Comparison of ENCODE assay signal across 23 cellular contexts in genomic region chr12:93062100-93062419, GRCh38.
A peak's percentile ranks its signal among the peaks of the same experiment; 100 is the strongest.
DNase-seq lines count a peak whose midpoint lies in the region; ATAC-seq and TF ChIP-seq lines count a peak whose summit lies in the region.
"Had no signal": no experiment of that assay in that cellular context is flagged by ENCODE, and none has a peak within 500 bp of the region (broad histone marks: within the 10 kb centered on the region; RNA-seq: fewer than 3 reads in every experiment).

No MANE protein-coding gene starts in this region.

- no peak overlapping the region for H3K27ac Mint-ChIP-seq in CD4-positive, alpha-beta memory T cell
- H3K27ac Mint-ChIP-seq: activated CD4-positive, alpha-beta memory T cell treated with anti-CD3 and anti-CD28 coated beads for 36 hours; naive thymus-derived CD8-positive, alpha-beta T cell had no signal

- no peak overlapping the region for H3K4me3 Mint-ChIP-seq in CD4-positive, alpha-beta memory T cell
- H3K4me3 Mint-ChIP-seq: activated CD4-positive, alpha-beta memory T cell treated with anti-CD3 and anti-CD28 coated beads for 36 hours; immature natural killer cell; naive thymus-derived CD8-positive, alpha-beta T cell had no signal

- H3K9ac ChIP-seq in mesendoderm (ENCODE audit: low read length) (no peak overlapping the region), stomach smooth muscle (ENCODE audit: low read length in 2 of 2) (no peak overlapping the region)

- no peak overlapping the region for H4K8ac ChIP-seq in mesendoderm (ENCODE audit: low read depth, low read length)

- no peak overlapping the region for H3K4ac ChIP-seq in mesendoderm (ENCODE audit: low read depth, low read length)

- POLR2A ChIA-PET in CD4-positive, alpha-beta memory T cell (lab: Charles Lee; ENCODE audit: partially characterized antibody): no interaction called here

- WGBS in mesendoderm (ENCODE audit: extremely low coverage, insufficient coverage, low lambda C conversion rate): no CpG with 5 or more reads among the region's 6 CpGs

- no peak overlapping the region for H3K23ac ChIP-seq in mesendoderm (ENCODE audit: low read length)

- H3K36me3 ChIP-seq in left ventricle myocardium inferior (no peaks in the 10 kb centered on the region), mesendoderm (ENCODE audit: control insufficient read depth, insufficient read depth, low read length) (no peaks in the 10 kb centered on the region), stomach smooth muscle (ENCODE audit: control insufficient read depth in 2 of 2, insufficient read depth in 2 of 2, low read length in 2 of 2) (no peaks in the 10 kb centered on the region)
- no peaks in the 10 kb centered on the region for H3K36me3 ChIP-seq in CD4-positive, alpha-beta memory T cell (ENCODE audit: insufficient read depth, low read length)
- H3K36me3 ChIP-seq: esophagus squamous epithelium, HAP-1 had no signal

- H2BK120ac ChIP-seq in mesendoderm (ENCODE audit: low read depth, low read length): no peak overlapping the region

- H3K4me2 ChIP-seq in mesendoderm (ENCODE audit: low read length): no peak overlapping the region

- no peak overlapping the region for H2BK15ac ChIP-seq in mesendoderm (replicated peaks; ENCODE audit: low read depth)

- peaks cover 0 to 1% (median 0%) of the 10 kb centered on the region in 4 donors for H3K4me1 Mint-ChIP-seq in CD4-positive, alpha-beta memory T cell

- intact Hi-C loops in left ventricle myocardium inferior (cut with micrococcal nuclease): no loop called here
- intact Hi-C loops in Right ventricle myocardium inferior (cut with DNase I): loop anchor here (5.0 kb wide), 3 partner anchors 50 to 315 kb away; partner anchors contain the start of gene NUDT4
- intact Hi-C loops in CD4-positive, alpha-beta memory T cell (cut with micrococcal nuclease): no loop called here

- DNase-seq in left ventricle myocardium inferior (no peak), Right ventricle myocardium inferior (ENCODE audit: missing footprints) (no peak), NCI-H524 treated with DMSO at 0.1 percent for 48 hours (lab: John Stamatoyannopoulos, UW) (peak; percentile 83), mesendoderm (no peak), NCI-H526 (lab: John Stamatoyannopoulos, UW) (no peak)
- no peak for DNase-seq in CD4-positive, alpha-beta memory T cell
- no peak for DNase-seq in stimulated activated naive CD4-positive, alpha-beta T cell treated with Interleukin-2 at 50 U/mL for 16 hours (lab: John Stamatoyannopoulos, UW)
- DNase-seq: activated CD4-positive, alpha-beta memory T cell treated with anti-CD3 and anti-CD28 coated beads for 36 hours; activated CD4-positive, CD25-positive, alpha-beta regulatory T cell; activated CD8-positive, alpha-beta memory T cell treated with anti-CD3 and anti-CD28 coated beads, Interleukin-2, amount 50 U/mL, for 48 hours; activated naive CD4-positive, alpha-beta T cell treated with anti-CD3 and anti-CD28 coated beads, Interleukin-2, amount 50 U/mL, for 16 hours; cortex of kidney; esophagus squamous epithelium; foreskin melanocyte; immature natural killer cell; naive thymus-derived CD8-positive, alpha-beta T cell; stimulated activated CD4-positive, alpha-beta T cell treated with anti-CD3 and anti-CD28 coated beads, Interleukin-4, amount 100 ng/mL, for 1 hour; SW 1271 had no signal

- no peak overlapping the region for H2BK5ac ChIP-seq in mesendoderm (ENCODE audit: low read length)

- H3K79me1 ChIP-seq in mesendoderm (ENCODE audit: low read length): no peaks in the 10 kb centered on the region

- no peak overlapping the region for H3K56ac ChIP-seq in mesendoderm (ENCODE audit: low read length)

- no peaks in the 10 kb centered on the region for H3K36me3 Mint-ChIP-seq in CD4-positive, alpha-beta memory T cell
- H3K36me3 Mint-ChIP-seq: activated CD4-positive, alpha-beta memory T cell treated with anti-CD3 and anti-CD28 coated beads for 36 hours; immature natural killer cell had no signal

- H4K5ac ChIP-seq in mesendoderm (ENCODE audit: low read length): no peak overlapping the region

- no peak for TF ChIP-seq CTCF in left ventricle myocardium inferior (IDR thresholded peaks at IDR 0.05; ENCODE audit: borderline replicate concordance)

- CTCF ChIA-PET in CD4-positive, alpha-beta memory T cell (lab: Charles Lee; ENCODE audit: partially characterized antibody): no interaction called here

- H3K9me3 Mint-ChIP-seq in CD4-positive, alpha-beta memory T cell: peaks cover 0 to 2% (median 0%) of the 10 kb centered on the region in 8 donors
- H3K9me3 Mint-ChIP-seq: activated CD4-positive, alpha-beta memory T cell treated with anti-CD3 and anti-CD28 coated beads for 36 hours; immature natural killer cell; naive thymus-derived CD8-positive, alpha-beta T cell had no signal

- H3K27me3 ChIP-seq in left ventricle myocardium inferior (ENCODE audit: low read depth) (no peaks in the 10 kb centered on the region), mesendoderm (ENCODE audit: insufficient read depth, low read length, poor library complexity) (no peaks in the 10 kb centered on the region), stomach smooth muscle (ENCODE audit: control insufficient read depth in 1 of 2, insufficient read depth in 2 of 2, low read length in 2 of 2) (no peaks in the 10 kb centered on the region)
- no peaks in the 10 kb centered on the region for H3K27me3 ChIP-seq in CD4-positive, alpha-beta memory T cell (ENCODE audit: insufficient read depth, low read length)
- H3K27me3 ChIP-seq: esophagus squamous epithelium had no signal

- H3K79me2 ChIP-seq in mesendoderm (ENCODE audit: control insufficient read depth, insufficient read depth, low read length): no peaks in the 10 kb centered on the region

- peak overlapping the region; percentile 8 for H3K18ac ChIP-seq in mesendoderm (ENCODE audit: low read length)

- no peak overlapping the region for H2AK5ac ChIP-seq in mesendoderm (ENCODE audit: low read length)

- peak overlapping the region; percentile 85 for H3K27ac ChIP-seq in left ventricle myocardium inferior (replicated peaks)
- no peak overlapping the region for H3K27ac ChIP-seq in mesendoderm (ENCODE audit: low read depth, low read length)
- H3K27ac ChIP-seq in stomach smooth muscle (ENCODE audit: low read length): peak overlapping the region; percentile 69
- H3K27ac ChIP-seq in CD4-positive, alpha-beta memory T cell (ENCODE audit: low read depth, low read length): no peak overlapping the region

- peaks cover 33% of the 10 kb centered on the region for H3K4me1 ChIP-seq in left ventricle myocardium inferior
- peaks cover 11% of the 10 kb centered on the region for H3K4me1 ChIP-seq in mesendoderm (ENCODE audit: control insufficient read depth, low read depth, low read length)
- peaks cover 28% of the 10 kb centered on the region for H3K4me1 ChIP-seq in stomach smooth muscle (ENCODE audit: control insufficient read depth, insufficient read depth, low read length)
- H3K4me1 ChIP-seq in CD4-positive, alpha-beta memory T cell (ENCODE audit: insufficient read depth, low read length): no peaks in the 10 kb centered on the region

- no peak for ATAC-seq in Right ventricle myocardium inferior
- ATAC-seq: K562; left lobe of liver; naive thymus-derived CD8-positive, alpha-beta T cell; Panc1 had no signal

- H3K9me3 ChIP-seq in left ventricle myocardium inferior (replicated peaks): no peaks in the 10 kb centered on the region
- H3K9me3 ChIP-seq in stomach smooth muscle (ENCODE audit: control insufficient read depth in 2 of 2, low read length in 2 of 2): no peaks in the 10 kb centered on the region
- H3K9me3 ChIP-seq in CD4-positive, alpha-beta memory T cell (ENCODE audit: control insufficient read depth in 1 of 2, low read length in 2 of 2): no peaks in the 10 kb centered on the region
- H3K9me3 ChIP-seq: esophagus squamous epithelium, HAP-1 had no signal

- no peak overlapping the region for H3K4me3 ChIP-seq in left ventricle myocardium inferior
- H3K4me3 ChIP-seq in mesendoderm (ENCODE audit: low read length): no peak overlapping the region
- peak overlapping the region in 1 of 2 donors; percentile 49 for H3K4me3 ChIP-seq in stomach smooth muscle (ENCODE audit: low read length in 2 of 2)
- no peak overlapping the region for H3K4me3 ChIP-seq in CD4-positive, alpha-beta memory T cell (ENCODE audit: low read length in 2 of 2)
- H3K4me3 ChIP-seq: esophagus squamous epithelium, HAP-1, K562 had no signal

- peaks cover 14 to 29% of the 10 kb centered on the region in 2 donors for H3K27me3 Mint-ChIP-seq in CD4-positive, alpha-beta memory T cell

Comparison
In these comparisons a context has a peak if more than half of its experiments do, and no peak if none do; other contexts are left out.
1. H3K27ac ChIP-seq: peak in left ventricle myocardium inferior (single experiment) and stomach smooth muscle (single experiment); none in mesendoderm (single experiment) and CD4-positive, alpha-beta memory T cell (single experiment).